13 cellular contexts compared by ENCODE assay signal in genomic region chr12:59636945-59637656, GRCh38. TPM values are rescaled to one million over a fixed set of nuclear protein-coding genes. Genes with fewer than 3 reads are reported as not detected.
DNase-seq lines count a peak whose midpoint lies in the region; ATAC-seq, FAIRE-seq and TF ChIP-seq lines count a peak whose summit lies in the region.
"Had no signal": no experiment of that assay in that cellular context is flagged by ENCODE, and none has a peak within 500 bp of the region (broad histone marks: within the 10 kb centered on the region; RNA-seq: fewer than 3 reads in every experiment).

No MANE protein-coding gene starts in this region.

- no peak overlapping the region for H3K27ac ChIP-seq in uterus
- H3K27ac ChIP-seq: testis had no signal

- intact Hi-C loops in uterus (cut with DNase I; ENCODE audit: low total_unique reads) = no loop called here

- H3K4me3 ChIP-seq in GM06990 (replicated peaks; ENCODE audit: low read depth, low read length) (no peak overlapping the region; the same call in 1 of the 2 replicates), uterus (no peak overlapping the region)
- H3K4me3 ChIP-seq: testis had no signal

- TF ChIP-seq CTCF in GM06990 (IDR thresholded peaks at IDR 0.05; ENCODE audit: insufficient read depth, low read length, poor library complexity, severe bottlenecking) (no peak), uterus (IDR thresholded peaks at IDR 0.05) (no peak)

- peaks cover under 1% of the 10 kb centered on the region for H3K36me3 Mint-ChIP-seq in activated T-helper 17 cell treated with anti-CD3 and anti-CD28 coated beads, Interleukin-2, amount 50 U/mL, for 72 hours (ENCODE audit: low read depth)

- peak; percentile 76 for ATAC-seq in GM19023 (IDR thresholded peaks at IDR 0.05; ENCODE audit: unreplicated experiment)
- ATAC-seq in HG02642 (IDR thresholded peaks at IDR 0.05; ENCODE audit: poor library complexity, unreplicated experiment) = peak; percentile 71
- ATAC-seq in activated T-helper 17 cell treated with anti-CD3 and anti-CD28 coated beads, Interleukin-2, amount 50 U/mL, for 72 hours (replicated peaks) = peak; percentile 60

- DNase-seq in GM06990 (ENCODE audit: extremely low read depth, insufficient read length) (peak; percentile 12), uterus (no peak), DMS 273 treated with DMSO at 0.1 percent for 48 hours (lab: John Stamatoyannopoulos, UW) (no peak), ureter (ENCODE audit: low spot score) (no peak), H54 (ENCODE audit: insufficient read length, low spot score) (no peak)
- DNase-seq: caudate nucleus, MM.1S, NCI-H510A, SHP77 treated with DMSO at 0.1 percent for 48 hours, testis had no signal

- TF ChIP-seq POLR2A in uterus (IDR thresholded peaks at IDR 0.05) (no peak), H54 (IDR thresholded peaks at IDR 0.05; ENCODE audit: low read depth, low read length) (no peak)

- H3K27me3 ChIP-seq in GM06990 (replicated peaks; ENCODE audit: control insufficient read depth, insufficient read depth, low read length) (no peaks in the 10 kb centered on the region), uterus (no peaks in the 10 kb centered on the region)
- H3K27me3 ChIP-seq: testis had no signal

- H3K4me1 ChIP-seq in uterus = no peaks in the 10 kb centered on the region
- H3K4me1 ChIP-seq: testis had no signal

- no peaks in the 10 kb centered on the region for H3K9me3 Mint-ChIP-seq in activated T-helper 17 cell treated with anti-CD3 and anti-CD28 coated beads, Interleukin-2, amount 50 U/mL, for 72 hours

- H3K27ac Mint-ChIP-seq in activated T-helper 17 cell treated with anti-CD3 and anti-CD28 coated beads, Interleukin-2, amount 50 U/mL, for 72 hours = peak overlapping the region; percentile 63

- no peaks in the 10 kb centered on the region for H3K9me3 ChIP-seq in uterus
- H3K9me3 ChIP-seq: testis had no signal

- no peak for FAIRE-seq in H54 (lab: Jason Lieb, UNC)

- H3K36me3 ChIP-seq in GM06990 (ENCODE audit: control insufficient read depth, insufficient read depth, low read length) (no peaks in the 10 kb centered on the region), uterus (no peaks in the 10 kb centered on the region)

- no peaks in the 10 kb centered on the region for H3K27me3 Mint-ChIP-seq in activated T-helper 17 cell treated with anti-CD3 and anti-CD28 coated beads, Interleukin-2, amount 50 U/mL, for 72 hours

- peak overlapping the region; percentile 36 for H3K4me3 Mint-ChIP-seq in activated T-helper 17 cell treated with anti-CD3 and anti-CD28 coated beads, Interleukin-2, amount 50 U/mL, for 72 hours

- peaks cover 17% of the 10 kb centered on the region for H3K4me1 Mint-ChIP-seq in activated T-helper 17 cell treated with anti-CD3 and anti-CD28 coated beads, Interleukin-2, amount 50 U/mL, for 72 hours

RNA-seq across cellular contexts. Expression of gene SLC16A7, which starts 41.3 kb away (rescaled TPM):
- total RNA-seq in activated T-helper 17 cell treated with anti-CD3 and anti-CD28 coated beads, Interleukin-2, amount 50 U/mL, for 72 hours = 10 to 100 TPM; 21.4 to 29.9 TPM
- total RNA-seq in uterus (10 to 100 TPM; 12.3 to 32.4 (median 29.6) TPM), ureter (33.4 TPM)
